ENCODE assay signal across 21 cellular contexts in genomic region chr2:234763051-234763909, GRCh38.
DNase-seq lines count a peak whose midpoint lies in the region; ATAC-seq, FAIRE-seq and TF ChIP-seq lines count a peak whose summit lies in the region.
"Had no signal": no experiment of that assay in that cellular context is flagged by ENCODE, and none has a peak within 500 bp of the region (broad histone marks: within the 10 kb centered on the region; RNA-seq: fewer than 3 reads in every experiment).

No MANE protein-coding gene starts in this region.

- H3K9ac ChIP-seq in kidney (ENCODE audit: low read length in 2 of 2): no peak overlapping the region

- peaks cover 2 to 4% of the 10 kb centered on the region in 2 donors for H3K9me3 ChIP-seq in kidney (ENCODE audit: control insufficient read depth in 1 of 2, low read length in 2 of 2)
- H3K9me3 ChIP-seq: thoracic aorta had no signal

- no peak overlapping the region for H3K27ac ChIP-seq in kidney (ENCODE audit: low read depth in 2 of 2, low read length in 2 of 2)
- H3K27ac ChIP-seq: coronary artery, thoracic aorta had no signal

- 0 out of 2 replicates have a peak, but pooled peaks cover 2% of the 10 kb centered on the region for H3K27me3 Mint-ChIP-seq in WTC11 (ENCODE audit: low read depth)
- peaks cover 34 to 70% of the 10 kb centered on the region in 2 donors for H3K27me3 Mint-ChIP-seq in effector memory CD8-positive, alpha-beta T cell

- no peaks in the 10 kb centered on the region for H3K36me3 ChIP-seq in kidney (ENCODE audit: control insufficient read depth in 1 of 2, insufficient read depth in 2 of 2, low read length in 2 of 2)
- H3K36me3 ChIP-seq: thoracic aorta had no signal

- POLR2A ChIA-PET in WTC11 (lab: Charles Lee): interaction anchor here (0.6 kb wide), 1 partner anchor 47 kb away, joined by 5 read pairs; no protein-coding TSS in a partner anchor

- TF ChIP-seq CTCF in WTC11 (IDR thresholded peaks at IDR 0.05): no peak
- TF ChIP-seq CTCF in kidney (IDR thresholded peaks at IDR 0.05; ENCODE audit: borderline replicate concordance, extremely low read depth, insufficient read depth): no peak

- intact Hi-C loops in kidney (cut with DNase I): no loop called here

- peaks cover 0 to 3% of the 10 kb centered on the region in 2 donors for H3K4me1 ChIP-seq in kidney (ENCODE audit: control insufficient read depth in 1 of 2, insufficient read depth in 1 of 2, low read depth in 1 of 2, low read length in 2 of 2)

- CTCF ChIA-PET in WTC11 (lab: Charles Lee): no interaction called here

- no peak for ATAC-seq in WTC11
- ATAC-seq in effector memory CD8-positive, alpha-beta T cell (replicated peaks): no peak

- H3K4me3 Mint-ChIP-seq in WTC11: no peak overlapping the region
- no peak overlapping the region for H3K4me3 Mint-ChIP-seq in effector memory CD8-positive, alpha-beta T cell
- H3K4me3 Mint-ChIP-seq: activated CD4-positive, alpha-beta T cell treated with anti-CD3 and anti-CD28 coated beads, Interleukin-2, amount 10 ng/mL, durations not matched to agents 7 days and 5 days; activated naive CD8-positive, alpha-beta T cell treated with anti-CD3 and anti-CD28 coated beads, Interleukin-2, amount 10 ng/mL, durations not matched to agents 7 days and 5 days; activated T-cell treated with anti-CD3 and anti-CD28 coated beads, Interleukin-2, amount 50 U/mL, for 24 hours; B cell had no signal

- peaks cover 7% of the 10 kb centered on the region for H3K4me1 Mint-ChIP-seq in WTC11
- no peaks in the 10 kb centered on the region for H3K4me1 Mint-ChIP-seq in effector memory CD8-positive, alpha-beta T cell (ENCODE audit: low read depth in 2 of 2)
- H3K4me1 Mint-ChIP-seq: activated CD4-positive, alpha-beta T cell treated with anti-CD3 and anti-CD28 coated beads, Interleukin-2, amount 10 ng/mL, durations not matched to agents 7 days and 5 days; activated naive CD8-positive, alpha-beta T cell treated with anti-CD3 and anti-CD28 coated beads, Interleukin-2, amount 10 ng/mL, durations not matched to agents 7 days and 5 days; B cell had no signal

- DNase-seq in A172 (ENCODE audit: low spot score) (peak; percentile 42), EL (peak; percentile 67), WTC11 (ENCODE audit: low spot score) (no peak), hepatic stellate cell (ENCODE audit: low spot score) (peak; percentile 38), NCI-H1417 (lab: John Stamatoyannopoulos, UW) (no peak), SHP77 treated with DMSO at 0.1 percent for 48 hours (lab: John Stamatoyannopoulos, UW) (no peak), kidney (no peak)
- no peak for DNase-seq in effector memory CD8-positive, alpha-beta T cell
- DNase-seq: activated CD4-positive, alpha-beta T cell treated with anti-CD3 and anti-CD28 coated beads, Interleukin-2, amount 10 ng/mL, durations not matched to agents 7 days and 5 days; activated naive CD8-positive, alpha-beta T cell treated with anti-CD3 and anti-CD28 coated beads, Interleukin-2, amount 10 ng/mL, durations not matched to agents 7 days and 5 days; activated T-cell treated with anti-CD3 and anti-CD28 coated beads, Interleukin-2, amount 50 U/mL, for 24 hours; DMS79; KG1; mammary epithelial cell; NCI-H1436; NCI-H2227 treated with DMSO at 0.1 percent for 48 hours; SIG-M5; T-helper 9 cell had no signal

- peaks cover 10% of the 10 kb centered on the region for H3K36me3 Mint-ChIP-seq in WTC11
- no peaks in the 10 kb centered on the region for H3K36me3 Mint-ChIP-seq in effector memory CD8-positive, alpha-beta T cell (ENCODE audit: insufficient read depth)
- H3K36me3 Mint-ChIP-seq: activated naive CD8-positive, alpha-beta T cell treated with anti-CD3 and anti-CD28 coated beads, Interleukin-2, amount 10 ng/mL, durations not matched to agents 7 days and 5 days had no signal

- no peak for FAIRE-seq in kidney (lab: Jason Lieb, UNC)

- no peak overlapping the region for H3K4me3 ChIP-seq in kidney (ENCODE audit: low read length in 2 of 2)
- H3K4me3 ChIP-seq: coronary artery, thoracic aorta had no signal

- no peak overlapping the region for H3K27ac Mint-ChIP-seq in WTC11
- H3K27ac Mint-ChIP-seq in effector memory CD8-positive, alpha-beta T cell: no peak overlapping the region
- H3K27ac Mint-ChIP-seq: activated CD4-positive, alpha-beta T cell treated with anti-CD3 and anti-CD28 coated beads, Interleukin-2, amount 10 ng/mL, durations not matched to agents 7 days and 5 days; activated naive CD8-positive, alpha-beta T cell treated with anti-CD3 and anti-CD28 coated beads, Interleukin-2, amount 10 ng/mL, durations not matched to agents 7 days and 5 days; activated T-cell treated with anti-CD3 and anti-CD28 coated beads, Interleukin-2, amount 50 U/mL, for 24 hours; B cell had no signal

- peaks cover 40% of the 10 kb centered on the region for H3K9me3 Mint-ChIP-seq in WTC11
- peaks cover 0 to 1% of the 10 kb centered on the region in 2 donors for H3K9me3 Mint-ChIP-seq in effector memory CD8-positive, alpha-beta T cell
- H3K9me3 Mint-ChIP-seq: activated CD4-positive, alpha-beta T cell treated with anti-CD3 and anti-CD28 coated beads, Interleukin-2, amount 10 ng/mL, durations not matched to agents 7 days and 5 days; activated naive CD8-positive, alpha-beta T cell treated with anti-CD3 and anti-CD28 coated beads, Interleukin-2, amount 10 ng/mL, durations not matched to agents 7 days and 5 days; activated T-cell treated with anti-CD3 and anti-CD28 coated beads, Interleukin-2, amount 50 U/mL, for 24 hours had no signal

TF ChIP-seq in WTC11, 78 proteins besides CTCF, POLR2A, EP300 and RAD21:
- TF ChIP-seq GTF2I (CRISPR knock-in tag; conservative IDR thresholded peaks at IDR 0.05) (no peak), GABPB1 (CRISPR knock-in tag; IDR thresholded peaks at IDR 0.05) (peak; percentile 29; the same call in 1 of the 2 replicates), MXD4 (CRISPR knock-in tag; IDR thresholded peaks at IDR 0.05; ENCODE audit: borderline replicate concordance) (no peak)
TF ChIP-seq in WTC11: peak in this region for 1.

Comparison
In these comparisons a context has a peak if more than half of its experiments do, and no peak if none do; other contexts are left out.
1. DNase-seq: peak in A172 (single experiment), EL (single experiment) and hepatic stellate cell (single experiment); none in WTC11 (single experiment), NCI-H1417 (0 of 3), effector memory CD8-positive, alpha-beta T cell (0 of 3), SHP77 treated with DMSO at 0.1 percent for 48 hours (single experiment) and kidney (single experiment).